Comparison of ENCODE assay signal across 12 cellular contexts in the genomic region with DNA sequence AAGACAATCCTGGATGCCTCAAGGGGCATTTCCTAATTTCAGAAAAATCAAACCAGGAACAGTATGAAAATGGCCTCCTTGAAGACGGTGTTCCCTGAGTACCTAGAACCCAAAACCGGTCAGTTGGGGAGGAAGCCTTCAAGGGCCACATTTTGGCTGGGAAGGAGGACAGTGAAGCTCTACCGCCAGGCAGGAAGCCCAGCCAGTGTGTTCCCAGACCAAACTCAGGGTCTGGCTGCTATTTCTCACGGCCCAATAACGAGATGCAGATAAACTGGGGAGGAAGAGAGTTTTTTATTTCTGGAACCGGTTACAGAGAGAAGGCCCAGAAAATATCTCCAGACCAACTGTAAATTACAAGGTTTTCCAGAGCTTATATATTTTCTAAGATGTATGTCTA. TPM values are rescaled to one million over a fixed set of nuclear protein-coding genes. Genes with fewer than 3 reads are reported as not detected.
DNase-seq lines count a peak whose midpoint lies in the region; ATAC-seq, FAIRE-seq and TF ChIP-seq lines count a peak whose summit lies in the region.
"Had no signal": no experiment of that assay in that cellular context is flagged by ENCODE, and none has a peak within 500 bp of the region (broad histone marks: within the 10 kb centered on the region; RNA-seq: fewer than 3 reads in every experiment).

No MANE protein-coding gene starts in this region.

- POLR2A ChIA-PET in HepG2 (lab: Yijun Ruan, JAX) = no interaction called here
- POLR2A ChIA-PET in WTC11 (lab: Charles Lee) = no interaction called here

- H3K4me3 ChIP-seq in right lobe of liver (no peak overlapping the region), HepG2 (replicated peaks in 1 of 3; ENCODE audit: insufficient read depth in 1 of 3, low read depth in 2 of 3, low read length in 3 of 3) (no peak overlapping the region), upper lobe of right lung (peak overlapping the region; percentile 44), gastroesophageal sphincter (no peak overlapping the region)

- peaks cover 34% of the 10 kb centered on the region for H3K4me1 Mint-ChIP-seq in WTC11

- H2AFZ ChIP-seq in HepG2 (ENCODE audit: low read length) = no peak overlapping the region

- no peak for DNase-seq in right lobe of liver
- no peak for DNase-seq in HepG2 (ENCODE audit: low spot score)
- DNase-seq in WTC11 (ENCODE audit: low spot score) = no peak
- peak; percentile 14 for DNase-seq in islet precursor cell
- DNase-seq in upper lobe of right lung = no peak
- no peak for DNase-seq in NCI-H2081 (lab: John Stamatoyannopoulos, UW)
- no peak for DNase-seq in stimulated activated CD4-positive, alpha-beta T cell treated with anti-CD3 and anti-CD28 coated beads, Interleukin-1b, Interleukin-23, amount 100 ng/mL, for 48 hours
- DNase-seq: GDM1 had no signal

- FAIRE-seq in HepG2 (lab: Jason Lieb, UNC) = no peak

- H3K4me1 ChIP-seq in right lobe of liver (no peaks in the 10 kb centered on the region), HepG2 (ENCODE audit: insufficient read depth, low read length) (peaks cover 9% of the 10 kb centered on the region), upper lobe of right lung (peaks cover 22% of the 10 kb centered on the region), gastroesophageal sphincter (no peaks in the 10 kb centered on the region)

- in situ Hi-C loops in HepG2 (cut with HindIII; ENCODE audit: extremely low pct_ligation_motif_present, low pct_unique_long_range_greater_than_20kb) = no loop called here

- H3K27me3 Mint-ChIP-seq in WTC11 (ENCODE audit: low read depth) = peaks cover 16% of the 10 kb centered on the region

- H3K4me3 Mint-ChIP-seq in WTC11 = no peak overlapping the region

- TF ChIP-seq CTCF in right lobe of liver (IDR thresholded peaks at IDR 0.05) = no peak
- TF ChIP-seq CTCF in HepG2 (CRISPR knock-in tag; IDR thresholded peaks at IDR 0.05) = no peak
- TF ChIP-seq CTCF in WTC11 (IDR thresholded peaks at IDR 0.05) = no peak
- TF ChIP-seq CTCF in upper lobe of right lung (IDR thresholded peaks at IDR 0.05) = no peak
- no peak for TF ChIP-seq CTCF in gastroesophageal sphincter (IDR thresholded peaks at IDR 0.05)

- TF ChIP-seq RAD21 in HepG2 (CRISPR knock-in tag; IDR thresholded peaks at IDR 0.05) = no peak

- no TSS peak for BruUV-seq in HepG2 (replicated peaks; lab: Mats Ljungman, UMichigan)

- TF ChIP-seq EP300 in HepG2 (IDR thresholded peaks at IDR 0.05; ENCODE audit: low read depth in 2 of 2, low read length in 2 of 2) (no peak), HepG2 (CRISPR knock-in tag; IDR thresholded peaks at IDR 0.05; ENCODE audit: borderline replicate concordance) (no peak), gastroesophageal sphincter (IDR thresholded peaks at IDR 0.05) (no peak)

- H3K9me3 Mint-ChIP-seq in WTC11 = peaks cover 29% of the 10 kb centered on the region

- 17% methylated on average over 6 of the region's 6 CpGs for WGBS in right lobe of liver (ENCODE audit: insufficient coverage, low coverage, low lambda C conversion rate, missing lambda C conversion rate)
- WGBS in HepG2 (ENCODE audit: low lambda C conversion rate) = 18% methylated on average over 6 of the region's 6 CpGs
- 57 to 70% methylated on average over 5 of the region's 6 CpGs for WGBS in gastroesophageal sphincter (ENCODE audit: low coverage in 1 of 2), 2 donors

- ATAC-seq in right lobe of liver = peak in 1 of 4 donors; percentile 18
- ATAC-seq in HepG2 = no peak
- no peak for ATAC-seq in WTC11
- ATAC-seq in upper lobe of right lung = no peak
- no peak for ATAC-seq in gastroesophageal sphincter
- ATAC-seq: left lobe of liver had no signal

- H3K36me3 ChIP-seq in right lobe of liver (no peaks in the 10 kb centered on the region), HepG2 (replicated peaks in 1 of 2; ENCODE audit: control insufficient read depth in 1 of 2, insufficient read depth in 2 of 2, low read length in 2 of 2) (no peaks in the 10 kb centered on the region), upper lobe of right lung (no peaks in the 10 kb centered on the region), gastroesophageal sphincter (no peaks in the 10 kb centered on the region)

- no peaks in the 10 kb centered on the region for H3K79me2 ChIP-seq in HepG2 (ENCODE audit: insufficient read depth, low read length)

- H3K4me2 ChIP-seq in HepG2 (ENCODE audit: low read depth, low read length) = no peak overlapping the region

- CTCF ChIA-PET in HepG2 (lab: Yijun Ruan, JAX; ENCODE audit: low intra/inter-chr PET ratio, low total read pairs) (no interaction called here), WTC11 (lab: Charles Lee) (interaction anchor here (0.5 to 1.6 kb wide), 3 partner anchors 10 to 210 kb away, joined by 3 to 12 read pairs (median 5); no protein-coding TSS in a partner anchor)

- intact Hi-C loops in right lobe of liver (cut with DNase I) (no loop called here), HepG2 (cut with micrococcal nuclease; ENCODE audit: unreplicated experiment) (no loop called here), upper lobe of right lung (cut with DNase I) (no loop called here)

- H3K36me3 Mint-ChIP-seq in WTC11 = peaks cover 21% of the 10 kb centered on the region

- H3K9me3 ChIP-seq in right lobe of liver = no peaks in the 10 kb centered on the region
- peaks cover 7% of the 10 kb centered on the region for H3K9me3 ChIP-seq in HepG2 (ENCODE audit: low read length)
- H3K9me3 ChIP-seq in upper lobe of right lung = no peaks in the 10 kb centered on the region
- H3K9me3 ChIP-seq in gastroesophageal sphincter = no peaks in the 10 kb centered on the region

- no peak overlapping the region for H3K9ac ChIP-seq in HepG2 (ENCODE audit: insufficient read depth, low read depth, low read length)

- no peaks in the 10 kb centered on the region for H3K27me3 ChIP-seq in right lobe of liver
- H3K27me3 ChIP-seq in HepG2 (ENCODE audit: control insufficient read depth in 1 of 2, insufficient read depth in 2 of 2, low read length in 2 of 2) = peaks cover 0 to 27% of the 10 kb centered on the region in 2 experiments; a peak in 3 of 5 replicates
- peaks cover 3% of the 10 kb centered on the region for H3K27me3 ChIP-seq in upper lobe of right lung
- peaks cover 50% of the 10 kb centered on the region for H3K27me3 ChIP-seq in gastroesophageal sphincter

- H4K20me1 ChIP-seq in HepG2 (ENCODE audit: insufficient read depth, low read length) = no peaks in the 10 kb centered on the region

- peak overlapping the region; percentile 45; the same call in 1 of the 2 replicates for H3K27ac Mint-ChIP-seq in WTC11

- H3K27ac ChIP-seq in right lobe of liver (peak overlapping the region; percentile 5 to 10 (median 6)), HepG2 (ENCODE audit: extremely low read length, insufficient read depth, low read length) (no peak overlapping the region), upper lobe of right lung (peak overlapping the region; percentile 51), gastroesophageal sphincter (peak overlapping the region in 1 of 4 donors; percentile 41)

- TF ChIP-seq POLR2A in right lobe of liver (IDR thresholded peaks at IDR 0.05) (no peak), HepG2 (IDR thresholded peaks at IDR 0.05; ENCODE audit: insufficient read depth in 1 of 2, low read depth in 2 of 2, low read length in 2 of 2) (no peak), gastroesophageal sphincter (IDR thresholded peaks at IDR 0.05) (no peak)

TF ChIP-seq in HepG2, 621 proteins besides CTCF, POLR2A, EP300 and RAD21 (continues in another document):
- no peak for TF ChIP-seq PITX1 (CRISPR knock-in tag; IDR thresholded peaks at IDR 0.05)
- no peak for TF ChIP-seq U2AF2 (IDR thresholded peaks at IDR 0.05; ENCODE audit: low read depth, low read length)

TF ChIP-seq in WTC11, 78 proteins besides CTCF, POLR2A, EP300 and RAD21 (continues in another document):
- no peak for TF ChIP-seq RORB (CRISPR knock-in tag; IDR thresholded peaks at IDR 0.05)
- no peak for TF ChIP-seq IRF2 (CRISPR knock-in tag; IDR thresholded peaks at IDR 0.05; ENCODE audit: borderline replicate concordance, low read depth)
- TF ChIP-seq MAX (CRISPR knock-in tag; IDR thresholded peaks at IDR 0.05) = no peak
- TF ChIP-seq, protein P1, sequence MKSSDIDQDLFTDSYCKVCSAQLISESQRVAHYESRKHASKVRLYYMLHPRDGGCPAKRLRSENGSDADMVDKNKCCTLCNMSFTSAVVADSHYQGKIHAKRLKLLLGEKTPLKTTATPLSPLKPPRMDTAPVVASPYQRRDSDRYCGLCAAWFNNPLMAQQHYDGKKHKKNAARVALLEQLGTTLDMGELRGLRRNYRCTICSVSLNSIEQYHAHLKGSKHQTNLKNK (CRISPR knock-in tag; IDR thresholded peaks at IDR 0.05) = no peak
- no peak for TF ChIP-seq NR1H2 (CRISPR knock-in tag; IDR thresholded peaks at IDR 0.05)

RNA-seq across cellular contexts. Expression of gene CEACAM21, which starts 24.3 kb away (rescaled TPM):
- total RNA-seq in right lobe of liver (1 to 10 TPM in 3 of 6 experiments, under 1 TPM in 2, not detected in 1; 0.49 to 1.4 (median 1.2) TPM), HepG2 (2016; rRNA removed; fragmentation: Illumina TruSeq; extraction: Trizol) (not detected in 2 replicates), WTC11 (2021) (0.35 to 0.55 TPM in 2 of 3 replicates, not detected in the other), upper lobe of right lung (16.3 TPM), gastroesophageal sphincter (1 to 10 TPM in 1 of 4 donors, not detected in 3; 4.3 TPM)
- not detected in 2 replicates for total RNA-seq in HepG2 (2016; cell fraction: cytosol; rRNA removed; fragmentation: Illumina TruSeq; extraction: Trizol; ENCODE audit: low read depth)
- total RNA-seq in HepG2 (2016; cell fraction: insoluble cytoplasmic fraction; rRNA removed; fragmentation: Illumina TruSeq; extraction: Trizol) = not detected in 2 replicates
- total RNA-seq in HepG2 (2016; cell fraction: membrane; rRNA removed; fragmentation: Illumina TruSeq; extraction: Trizol) = not detected in 2 replicates
- total RNA-seq in HepG2 (2016; cell fraction: nucleus; rRNA removed; fragmentation: Illumina TruSeq; extraction: Trizol) = not detected in 2 replicates
- polyA plus RNA-seq in HepG2 (2011; rRNA removed) = 0.05 TPM in 1 of 2 replicates, not detected in the other
- not detected in 2 replicates for polyA plus RNA-seq in HepG2 (2011; cell fraction: cytosol; rRNA removed)
- not detected in 2 replicates for polyA plus RNA-seq in HepG2 (2011; cell fraction: nucleus; rRNA removed)
- not detected in 2 replicates for polyA plus RNA-seq in HepG2 (2012)
- polyA plus RNA-seq in HepG2 (2016; cell fraction: cytosol; fragmentation: Illumina TruSeq; extraction: Trizol; ENCODE audit: low read depth) = not detected in 2 replicates
- not detected in 2 replicates for polyA plus RNA-seq in HepG2 (2016; cell fraction: insoluble cytoplasmic fraction; fragmentation: Illumina TruSeq; extraction: Trizol; ENCODE audit: low read depth)
- polyA plus RNA-seq in HepG2 (2016; cell fraction: membrane; fragmentation: Illumina TruSeq; extraction: Trizol; ENCODE audit: low read depth) = not detected in 2 replicates
- polyA plus RNA-seq in HepG2 (2016; cell fraction: nucleus; fragmentation: Illumina TruSeq; extraction: Trizol; ENCODE audit: insufficient read depth, low read depth) = not detected in 2 replicates
- polyA minus RNA-seq in HepG2 (2011; rRNA and poly(A)+ RNA removed; ENCODE audit: low replicate concordance) = 0.20 TPM in 1 of 2 replicates, not detected in the other
- not detected in 2 replicates for polyA minus RNA-seq in HepG2 (2011; cell fraction: cytosol; rRNA and poly(A)+ RNA removed)
- polyA minus RNA-seq in HepG2 (2011; cell fraction: nucleus; rRNA and poly(A)+ RNA removed) = not detected in 2 replicates
- total RNA-seq: MCF 10A, osteocyte had no signal
